Comparison of ENCODE assay signal across 1 cellular context in genomic region chr11:14684234-14684915, GRCh38. TPM values are rescaled to one million over a fixed set of nuclear protein-coding genes. Genes with fewer than 3 reads are reported as not detected.
"Had no signal": no experiment of that assay in that cellular context is flagged by ENCODE, and none has a peak within 500 bp of the region (broad histone marks: within the 10 kb centered on the region; RNA-seq: fewer than 3 reads in every experiment).

No MANE protein-coding gene starts in this region.

RNA-seq across cellular contexts. Expression of gene PDE3B, which starts 40.8 kb away (rescaled TPM):
- total RNA-seq: OCI-LY7 had no signal
